Comparison of ENCODE assay signal across 7 cellular contexts in the genomic region with DNA sequence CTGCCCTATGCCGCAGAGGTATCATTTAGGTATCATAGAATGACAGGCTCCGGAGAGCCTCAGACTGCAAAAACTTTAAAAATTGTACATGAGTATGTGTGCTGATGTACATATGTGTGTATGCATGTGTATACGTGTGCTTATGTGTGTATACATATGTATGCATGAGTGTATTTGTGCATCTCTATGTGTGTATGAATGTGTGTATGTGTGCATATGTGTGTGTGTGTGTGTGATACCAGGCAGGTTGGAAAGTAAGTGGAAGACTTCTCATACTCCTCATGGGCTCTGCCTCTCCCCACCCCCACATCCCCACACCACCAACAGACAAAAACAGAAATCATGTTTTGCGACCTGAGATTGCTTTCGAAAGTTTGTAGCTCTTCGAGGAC. TPM values are rescaled to one million over a fixed set of nuclear protein-coding genes. Genes with fewer than 3 reads are reported as not detected.
A peak's percentile ranks its signal among the peaks of the same experiment; 100 is the strongest.
DNase-seq lines count a peak whose midpoint lies in the region; ATAC-seq, FAIRE-seq and TF ChIP-seq lines count a peak whose summit lies in the region.

No MANE protein-coding gene starts in this region.

- peak overlapping the region; percentile 98 for H3K27ac ChIP-seq in left ventricle myocardium inferior (replicated peaks)

- peak overlapping the region; percentile 74 for H3K4me3 Mint-ChIP-seq in activated CD4-positive, alpha-beta memory T cell treated with anti-CD3 and anti-CD28 coated beads for 36 hours

- peak overlapping the region; percentile 81 for H3K9ac ChIP-seq in skeletal muscle satellite cell (ENCODE audit: low read depth, low read length)

- peaks cover 44% of the 10 kb centered on the region for H3K4me1 Mint-ChIP-seq in activated CD4-positive, alpha-beta memory T cell treated with anti-CD3 and anti-CD28 coated beads for 36 hours (ENCODE audit: low read depth)

- H3K4me2 ChIP-seq in skeletal muscle satellite cell (ENCODE audit: low read length) = peak overlapping the region; percentile 86

- POLR2A ChIA-PET in activated CD4-positive, alpha-beta memory T cell treated with anti-CD3 and anti-CD28 coated beads for 36 hours (lab: Charles Lee) = interaction anchor here (0.9 to 2.4 kb wide), 3 partner anchors 22 to 77 kb away, joined by 3 to 17 read pairs (median 14); a partner anchor contains a TSS

- intact Hi-C loops in activated CD4-positive, alpha-beta memory T cell treated with anti-CD3 and anti-CD28 coated beads for 36 hours (cut with micrococcal nuclease) = no loop called here
- intact Hi-C loops in left ventricle myocardium inferior (cut with micrococcal nuclease) = no loop called here

- no peaks in the 10 kb centered on the region for H3K36me3 Mint-ChIP-seq in activated CD4-positive, alpha-beta memory T cell treated with anti-CD3 and anti-CD28 coated beads for 36 hours

- H3K4me3 ChIP-seq in left ventricle myocardium inferior = peak overlapping the region; percentile 84
- peak overlapping the region; percentile 76 for H3K4me3 ChIP-seq in skeletal muscle satellite cell (ENCODE audit: low read length)

- H3K36me3 ChIP-seq in left ventricle myocardium inferior (no peaks in the 10 kb centered on the region), skeletal muscle satellite cell (ENCODE audit: insufficient read depth, low read length) (no peaks in the 10 kb centered on the region)

- DNase-seq in GM19239 (ENCODE audit: insufficient read length, low spot score) = no peak
- peak; percentile 33 for DNase-seq in activated CD4-positive, alpha-beta memory T cell treated with anti-CD3 and anti-CD28 coated beads for 36 hours
- no peak for DNase-seq in left ventricle myocardium inferior
- no peak for DNase-seq in HTR-8/SVneo (ENCODE audit: insufficient read length, low spot score)
- no peak for DNase-seq in HuH-7.5 (ENCODE audit: low spot score)

- H3K9me3 Mint-ChIP-seq in activated CD4-positive, alpha-beta memory T cell treated with anti-CD3 and anti-CD28 coated beads for 36 hours = no peaks in the 10 kb centered on the region

- H3K4me1 ChIP-seq in left ventricle myocardium inferior (peaks cover 23% of the 10 kb centered on the region), skeletal muscle satellite cell (ENCODE audit: control insufficient read depth, insufficient read depth, low read length) (peaks cover 7% of the 10 kb centered on the region)

- peak; percentile 68 for FAIRE-seq in GM19239 (lab: Jason Lieb, UNC)
- no peak for FAIRE-seq in HTR-8/SVneo (lab: Jason Lieb, UNC)

- no peaks in the 10 kb centered on the region for H3K27me3 ChIP-seq in left ventricle myocardium inferior (ENCODE audit: low read depth)
- no peaks in the 10 kb centered on the region for H3K27me3 ChIP-seq in skeletal muscle satellite cell (ENCODE audit: control insufficient read depth, insufficient read depth, low read length)

- ATAC-seq in HG03039 (IDR thresholded peaks at IDR 0.05; ENCODE audit: unreplicated experiment) = peak; percentile 5

- H3K27ac Mint-ChIP-seq in activated CD4-positive, alpha-beta memory T cell treated with anti-CD3 and anti-CD28 coated beads for 36 hours = peak overlapping the region; percentile 66

- TF ChIP-seq CTCF in left ventricle myocardium inferior (IDR thresholded peaks at IDR 0.05; ENCODE audit: borderline replicate concordance) = no peak

- CTCF ChIA-PET in activated CD4-positive, alpha-beta memory T cell treated with anti-CD3 and anti-CD28 coated beads for 36 hours (lab: Charles Lee) = interaction anchor here (1.1 to 1.8 kb wide), 3 partner anchors 22 to 76 kb away, joined by 5 to 7 read pairs (median 6); a partner anchor contains a TSS

- H3K9me3 ChIP-seq in left ventricle myocardium inferior (replicated peaks) (no peaks in the 10 kb centered on the region), skeletal muscle satellite cell (replicated peaks; ENCODE audit: low read length) (no peaks in the 10 kb centered on the region)

- H3K27me3 Mint-ChIP-seq in activated CD4-positive, alpha-beta memory T cell treated with anti-CD3 and anti-CD28 coated beads for 36 hours = no peaks in the 10 kb centered on the region

RNA-seq across cellular contexts. Expression of a gene that starts 0.6 kb away (rescaled TPM):
- total RNA-seq in activated CD4-positive, alpha-beta memory T cell treated with anti-CD3 and anti-CD28 coated beads for 36 hours = 1 to 10 TPM; 1.7 TPM
- 6.7 TPM for total RNA-seq in left ventricle myocardium inferior
- total RNA-seq in skeletal muscle satellite cell (2012; rRNA removed) = 3.0 and 5.9 TPM in 2 replicates

RNA-seq across cellular contexts. Expression of a gene that starts 29.1 kb away (rescaled TPM):
- total RNA-seq in activated CD4-positive, alpha-beta memory T cell treated with anti-CD3 and anti-CD28 coated beads for 36 hours = 10 to 100 TPM; 19.1 to 19.4 TPM
- 14.3 TPM for total RNA-seq in left ventricle myocardium inferior
- 177 and 193 TPM in 2 replicates for total RNA-seq in skeletal muscle satellite cell (2012; rRNA removed)
